Comparison of ENCODE assay signal across 13 cellular contexts in the genomic region with DNA sequence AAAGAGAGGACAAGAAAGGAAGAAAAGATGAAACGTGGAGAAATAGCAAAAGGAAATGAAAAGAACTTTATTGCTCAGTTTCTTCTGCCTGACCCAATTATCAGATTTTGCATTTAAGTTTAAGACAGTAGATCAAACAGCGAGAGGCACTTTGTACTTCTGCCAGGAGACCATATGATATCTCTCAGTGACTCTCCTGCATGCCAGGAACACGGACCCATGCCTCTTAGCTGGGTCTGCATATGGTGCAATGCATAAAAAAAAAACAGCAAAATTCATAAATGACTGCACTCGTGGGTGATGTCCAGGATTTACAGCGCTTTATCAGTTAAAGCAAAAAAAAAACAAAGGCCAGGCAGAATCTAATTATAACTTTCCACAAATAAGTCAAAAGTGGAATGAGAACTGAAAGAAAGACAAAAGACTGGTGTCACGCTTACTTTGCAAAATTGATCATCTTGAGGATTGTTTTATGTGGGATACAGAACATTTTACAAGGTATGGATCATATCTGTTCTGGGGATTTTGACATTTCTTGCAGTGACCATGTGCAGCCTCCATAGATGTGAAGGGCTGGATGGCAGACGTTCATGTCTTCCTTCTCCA.
DNase-seq lines count a peak whose midpoint lies in the region; ATAC-seq and TF ChIP-seq lines count a peak whose summit lies in the region.
"Had no signal": no experiment of that assay in that cellular context is flagged by ENCODE, and none has a peak within 500 bp of the region (broad histone marks: within the 10 kb centered on the region; RNA-seq: fewer than 3 reads in every experiment).

No MANE protein-coding gene starts in this region.

- H3K36me3 ChIP-seq in neutrophil, result no peaks in the 10 kb centered on the region
- no peaks in the 10 kb centered on the region for H3K36me3 ChIP-seq in left lung
- H3K36me3 ChIP-seq: stomach had no signal

- H3K4me1 Mint-ChIP-seq in activated CD8-positive, alpha-beta memory T cell treated with anti-CD3 and anti-CD28 coated beads, Interleukin-2, amount 10 ng/mL, durations not matched to agents 7 days and 5 days, result peaks cover 80% of the 10 kb centered on the region
- no peaks in the 10 kb centered on the region for H3K4me1 Mint-ChIP-seq in progenitor cell of endocrine pancreas (ENCODE audit: low read depth)

- DNase-seq in activated CD8-positive, alpha-beta memory T cell treated with anti-CD3 and anti-CD28 coated beads, Interleukin-2, amount 10 ng/mL, durations not matched to agents 7 days and 5 days, result no peak
- DNase-seq in activated CD8-positive, alpha-beta memory T cell treated with anti-CD3 and anti-CD28 coated beads, Interleukin-2, amount 50 U/mL, for 48 hours, result no peak
- DNase-seq in HL-60 (ENCODE audit: low read depth in 1 of 2, low spot score in 1 of 2), result no peak
- no peak for DNase-seq in activated naive CD4-positive, alpha-beta T cell treated with anti-CD3 and anti-CD28 coated beads, Interleukin-2, amount 50 U/mL, for 72 hours (ENCODE audit: low spot score in 2 of 2)
- no peak for DNase-seq in progenitor cell of endocrine pancreas (ENCODE audit: low spot score, unreplicated experiment)
- no peak for DNase-seq in left lung
- DNase-seq: activated CD4-positive, alpha-beta T cell treated with anti-CD3 and anti-CD28 coated beads for 1 hour; cerebellar nuclear complex; DMS153; stomach had no signal

- H3K27ac ChIP-seq in HL-60 (replicated peaks), result peak overlapping the region; percentile 57
- peak overlapping the region; percentile 86 for H3K27ac ChIP-seq in neutrophil
- peak overlapping the region in 1 of 2 donors; percentile 62 for H3K27ac ChIP-seq in left lung

- no peaks in the 10 kb centered on the region for H3K9me3 ChIP-seq in neutrophil
- no peaks in the 10 kb centered on the region for H3K9me3 ChIP-seq in left lung
- H3K9me3 ChIP-seq: stomach had no signal

- intact Hi-C loops in left lung (cut with DNase I), result no loop called here

- TF ChIP-seq CTCF in HL-60 (IDR thresholded peaks at IDR 0.05; ENCODE audit: insufficient read depth, low read length) (no peak), neutrophil (IDR thresholded peaks at IDR 0.05) (no peak), progenitor cell of endocrine pancreas (IDR thresholded peaks at IDR 0.05; ENCODE audit: unreplicated experiment) (no peak), left lung (IDR thresholded peaks at IDR 0.05) (no peak)

- no peak for ATAC-seq in activated CD8-positive, alpha-beta memory T cell treated with anti-CD3 and anti-CD28 coated beads, Interleukin-2, amount 10 ng/mL, durations not matched to agents 7 days and 5 days
- peak in 1 of 2 donors; percentile 4 for ATAC-seq in activated naive CD4-positive, alpha-beta T cell treated with anti-CD3 and anti-CD28 coated beads, Interleukin-2, amount 50 U/mL, for 72 hours
- ATAC-seq in left lung, result no peak
- no peak for ATAC-seq in GM18868 (IDR thresholded peaks at IDR 0.05; ENCODE audit: unreplicated experiment)
- ATAC-seq: Panc1 had no signal

- H3K9me3 Mint-ChIP-seq in activated CD8-positive, alpha-beta memory T cell treated with anti-CD3 and anti-CD28 coated beads, Interleukin-2, amount 10 ng/mL, durations not matched to agents 7 days and 5 days (ENCODE audit: low read depth), result no peaks in the 10 kb centered on the region
- peaks cover 0 to 5% of the 10 kb centered on the region in 2 donors for H3K9me3 Mint-ChIP-seq in activated naive CD4-positive, alpha-beta T cell treated with anti-CD3 and anti-CD28 coated beads, Interleukin-2, amount 50 U/mL, for 72 hours
- H3K9me3 Mint-ChIP-seq in progenitor cell of endocrine pancreas (ENCODE audit: low read depth), result no peaks in the 10 kb centered on the region

- H3K27ac Mint-ChIP-seq in activated CD8-positive, alpha-beta memory T cell treated with anti-CD3 and anti-CD28 coated beads, Interleukin-2, amount 10 ng/mL, durations not matched to agents 7 days and 5 days, result peak overlapping the region; percentile 83
- peak overlapping the region; percentile 99 to 100 for H3K27ac Mint-ChIP-seq in activated naive CD4-positive, alpha-beta T cell treated with anti-CD3 and anti-CD28 coated beads, Interleukin-2, amount 50 U/mL, for 72 hours
- no peak overlapping the region for H3K27ac Mint-ChIP-seq in progenitor cell of endocrine pancreas

- CTCF ChIA-PET in activated CD8-positive, alpha-beta memory T cell treated with anti-CD3 and anti-CD28 coated beads, Interleukin-2, amount 10 ng/mL, durations not matched to agents 7 days and 5 days (lab: Charles Lee), result interaction anchor here (1.0 to 2.1 kb wide), 3 partner anchors 14 to 79 kb away, joined by 3 to 6 read pairs (median 3); no protein-coding TSS in a partner anchor

- peaks cover 5% of the 10 kb centered on the region for H3K27me3 Mint-ChIP-seq in activated CD8-positive, alpha-beta memory T cell treated with anti-CD3 and anti-CD28 coated beads, Interleukin-2, amount 10 ng/mL, durations not matched to agents 7 days and 5 days
- H3K27me3 Mint-ChIP-seq in progenitor cell of endocrine pancreas, result peaks cover 20% of the 10 kb centered on the region

- no peak overlapping the region for H3K4me3 ChIP-seq in HL-60 (replicated peaks; ENCODE audit: insufficient read depth, low read length)
- H3K4me3 ChIP-seq in neutrophil (ENCODE audit: low read depth in 1 of 2, low read length in 1 of 2), result peak overlapping the region; percentile 25 to 37
- H3K4me3 ChIP-seq in left lung, result no peak overlapping the region
- H3K4me3 ChIP-seq: stomach had no signal

- no peak overlapping the region for H3K4me3 Mint-ChIP-seq in activated CD8-positive, alpha-beta memory T cell treated with anti-CD3 and anti-CD28 coated beads, Interleukin-2, amount 10 ng/mL, durations not matched to agents 7 days and 5 days
- H3K4me3 Mint-ChIP-seq in progenitor cell of endocrine pancreas (ENCODE audit: low read depth), result no peak overlapping the region

- no peaks in the 10 kb centered on the region for H3K27me3 ChIP-seq in HL-60 (ENCODE audit: insufficient read depth, poor library complexity, severe bottlenecking)
- no peaks in the 10 kb centered on the region for H3K27me3 ChIP-seq in neutrophil
- no peaks in the 10 kb centered on the region for H3K27me3 ChIP-seq in left lung
- H3K27me3 ChIP-seq: stomach had no signal

- peaks cover 23% of the 10 kb centered on the region for H3K36me3 Mint-ChIP-seq in activated CD8-positive, alpha-beta memory T cell treated with anti-CD3 and anti-CD28 coated beads, Interleukin-2, amount 10 ng/mL, durations not matched to agents 7 days and 5 days
- H3K36me3 Mint-ChIP-seq in activated naive CD4-positive, alpha-beta T cell treated with anti-CD3 and anti-CD28 coated beads, Interleukin-2, amount 50 U/mL, for 72 hours, result peaks cover 0 to 29% of the 10 kb centered on the region in 2 donors
- H3K36me3 Mint-ChIP-seq in progenitor cell of endocrine pancreas (ENCODE audit: insufficient read depth), result no peaks in the 10 kb centered on the region

- peaks cover 75 to 80% of the 10 kb centered on the region in 2 experiments for H3K4me1 ChIP-seq in neutrophil (ENCODE audit: control insufficient read depth in 1 of 2, insufficient read depth in 1 of 2, low read depth in 1 of 2, low read length in 1 of 2)
- H3K4me1 ChIP-seq in left lung, result peaks cover 8 to 68% of the 10 kb centered on the region in 2 donors

Comparison
In these comparisons a context has a peak if more than half of its experiments do, and no peak if none do; other contexts are left out.
1. H3K4me3 ChIP-seq: peak in neutrophil (2 of 2); none in HL-60 (single experiment) and left lung (0 of 2).